Comparison of ENCODE assay signal across 22 cellular contexts in genomic region chr10:4022473-4022872, GRCh38.
A peak's percentile ranks its signal among the peaks of the same experiment; 100 is the strongest.
DNase-seq lines count a peak whose midpoint lies in the region; ATAC-seq lines count a peak whose summit lies in the region.
"Had no signal": no experiment of that assay in that cellular context is flagged by ENCODE, and none has a peak within 500 bp of the region (broad histone marks: within the 10 kb centered on the region; RNA-seq: fewer than 3 reads in every experiment).

No MANE protein-coding gene starts in this region.

- DNase-seq in EH (ENCODE audit: low read depth) (peak; percentile 75), M059J (ENCODE audit: low read depth) (peak; percentile 52), astrocyte of the hippocampus (ENCODE audit: low read depth, low spot score) (peak; percentile 26), myocyte (ENCODE audit: low read depth) (peak; percentile 10), DMS 273 treated with DMSO at 0.1 percent for 48 hours (lab: John Stamatoyannopoulos, UW) (no peak), dermis blood vessel endothelial cell (no peak), sciatic nerve (ENCODE audit: low spot score) (no peak)
- DNase-seq: Calu3; CD8-positive, alpha-beta T cell; DMS153; DND-41; NCI-H1092 treated with DMSO at 0.1 percent for 48 hours; NCI-H146; NCI-H2029; NCI-H446 treated with DMSO at 0.1 percent for 48 hours; NCI-H526; NCI-H82; PC-9; SHP77; T-helper 1 cell had no signal

- H3K27ac Mint-ChIP-seq in stimulated activated memory B cell treated with anti-CD40 and anti-IgM and Interleukin-4, amounts not matched to agents 10 μg/mL and 1 μg/mL and 100 μg/mL, for 72 hours = no peak overlapping the region
- H3K27ac Mint-ChIP-seq: CD8-positive, alpha-beta T cell had no signal

- peaks cover 6% of the 10 kb centered on the region for H3K9me3 Mint-ChIP-seq in stimulated activated memory B cell treated with anti-CD40 and anti-IgM and Interleukin-4, amounts not matched to agents 10 μg/mL and 1 μg/mL and 100 μg/mL, for 72 hours
- H3K9me3 Mint-ChIP-seq: CD8-positive, alpha-beta T cell had no signal

- peaks cover 17% of the 10 kb centered on the region for H3K4me1 Mint-ChIP-seq in stimulated activated memory B cell treated with anti-CD40 and anti-IgM and Interleukin-4, amounts not matched to agents 10 μg/mL and 1 μg/mL and 100 μg/mL, for 72 hours

- ATAC-seq in stimulated activated memory B cell treated with anti-CD40 and anti-IgM and Interleukin-4, amounts not matched to agents 10 μg/mL and 1 μg/mL and 100 μg/mL, for 72 hours = no peak
- ATAC-seq in sciatic nerve = no peak
- ATAC-seq: CD8-positive, alpha-beta T cell; GM12878 had no signal

- no peaks in the 10 kb centered on the region for H3K27me3 Mint-ChIP-seq in stimulated activated memory B cell treated with anti-CD40 and anti-IgM and Interleukin-4, amounts not matched to agents 10 μg/mL and 1 μg/mL and 100 μg/mL, for 72 hours

- no peaks in the 10 kb centered on the region for H3K36me3 Mint-ChIP-seq in stimulated activated memory B cell treated with anti-CD40 and anti-IgM and Interleukin-4, amounts not matched to agents 10 μg/mL and 1 μg/mL and 100 μg/mL, for 72 hours
- H3K36me3 Mint-ChIP-seq: CD8-positive, alpha-beta T cell had no signal

- no peak overlapping the region for H3K4me3 Mint-ChIP-seq in stimulated activated memory B cell treated with anti-CD40 and anti-IgM and Interleukin-4, amounts not matched to agents 10 μg/mL and 1 μg/mL and 100 μg/mL, for 72 hours
- H3K4me3 Mint-ChIP-seq: CD8-positive, alpha-beta T cell had no signal

- intact Hi-C loops in sciatic nerve (cut with DNase I) = no loop called here

Comparison
In these comparisons a context has a peak if more than half of its experiments do, and no peak if none do; other contexts are left out.
1. DNase-seq: peak in EH (single experiment), M059J (single experiment), astrocyte of the hippocampus (single experiment) and myocyte (single experiment); none in DMS 273 treated with DMSO at 0.1 percent for 48 hours (single experiment), dermis blood vessel endothelial cell (single experiment) and sciatic nerve (single experiment).